8 cellular contexts compared by ENCODE assay signal in the genomic region with DNA sequence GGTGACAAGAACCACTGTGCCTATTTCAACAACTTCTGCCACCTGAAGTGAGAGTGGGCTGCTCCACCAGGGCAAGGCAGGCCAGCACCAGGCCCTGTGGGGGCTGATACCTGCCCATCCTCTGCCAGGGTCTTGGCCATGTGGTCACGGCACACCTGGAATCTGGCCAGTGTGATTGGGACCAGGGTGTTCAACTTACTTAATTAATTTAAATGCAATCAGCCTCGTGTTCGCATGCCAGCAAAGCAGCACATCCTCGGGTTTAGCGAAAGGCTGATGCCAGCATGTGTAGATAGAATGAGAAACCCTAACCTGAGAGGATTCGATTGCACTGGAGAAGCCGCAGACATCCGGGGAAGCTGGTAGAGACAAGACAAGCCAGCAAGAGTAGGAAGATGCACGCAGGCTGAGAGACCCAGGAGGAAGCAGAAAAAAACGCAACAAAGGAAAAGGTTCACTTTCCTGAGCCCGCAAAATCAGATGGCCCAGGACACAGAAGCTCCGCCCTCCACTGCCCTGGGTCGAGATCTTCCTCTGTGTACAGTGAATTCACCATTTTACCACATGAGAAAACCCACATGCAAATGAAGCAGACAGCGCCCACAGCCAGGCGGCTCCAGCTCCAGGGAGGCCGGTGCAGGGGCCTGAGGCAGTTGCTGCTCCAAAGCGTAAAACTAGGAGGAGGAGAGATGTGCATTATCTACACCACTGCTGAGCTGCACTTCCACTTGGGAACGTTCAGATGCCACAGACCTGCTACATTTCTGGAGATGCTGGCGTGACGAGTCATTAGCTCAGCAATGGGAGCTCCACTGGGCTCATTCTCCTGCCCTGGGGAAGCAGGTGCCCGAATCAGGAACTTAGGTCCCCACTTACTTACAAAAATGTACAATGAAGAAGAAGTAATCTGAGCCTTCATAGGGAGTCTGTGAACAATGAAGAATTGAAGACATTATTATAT.
DNase-seq lines count a peak whose midpoint lies in the region; ATAC-seq, FAIRE-seq and TF ChIP-seq lines count a peak whose summit lies in the region.

No MANE protein-coding gene starts in this region.

- POLR2A ChIA-PET in activated CD4-positive, alpha-beta memory T cell treated with anti-CD3 and anti-CD28 coated beads for 36 hours (lab: Charles Lee), result no interaction called here

- DNase-seq in activated CD4-positive, alpha-beta memory T cell treated with anti-CD3 and anti-CD28 coated beads for 36 hours, result peak; percentile 63
- DNase-seq in RCC 7860 (ENCODE audit: low spot score) (no peak), NCI-H146 treated with DMSO at 0.1 percent for 48 hours (lab: John Stamatoyannopoulos, UW; ENCODE audit: unreplicated experiment) (no peak), NCI-H146 (lab: John Stamatoyannopoulos, UW) (no peak), SHP77 treated with DMSO at 0.1 percent for 48 hours (lab: John Stamatoyannopoulos, UW) (no peak)

- intact Hi-C loops in activated CD4-positive, alpha-beta memory T cell treated with anti-CD3 and anti-CD28 coated beads for 36 hours (cut with micrococcal nuclease), result no loop called here

- no peak for FAIRE-seq in RCC 7860 (lab: Jason Lieb, UNC)

- H3K4me3 Mint-ChIP-seq in activated CD4-positive, alpha-beta memory T cell treated with anti-CD3 and anti-CD28 coated beads for 36 hours, result peak overlapping the region; percentile 38
- no peak overlapping the region for H3K4me3 Mint-ChIP-seq in nephron

- ATAC-seq in GM19438 (IDR thresholded peaks at IDR 0.05; ENCODE audit: low read depth, unreplicated experiment) (peak; percentile 98), HG03342 (IDR thresholded peaks at IDR 0.05; ENCODE audit: unreplicated experiment) (peak; percentile 97)

- H3K36me3 Mint-ChIP-seq in activated CD4-positive, alpha-beta memory T cell treated with anti-CD3 and anti-CD28 coated beads for 36 hours, result no peaks in the 10 kb centered on the region
- no peaks in the 10 kb centered on the region for H3K36me3 Mint-ChIP-seq in nephron (ENCODE audit: low read depth)

- no peak overlapping the region for H3K27ac Mint-ChIP-seq in activated CD4-positive, alpha-beta memory T cell treated with anti-CD3 and anti-CD28 coated beads for 36 hours
- H3K27ac Mint-ChIP-seq in nephron, result peak overlapping the region; percentile 25 to 45 (median 42)

- TF ChIP-seq CTCF in nephron (IDR thresholded peaks at IDR 0.05; ENCODE audit: unreplicated experiment in 3 of 3), result no peak

- H3K9me3 Mint-ChIP-seq in activated CD4-positive, alpha-beta memory T cell treated with anti-CD3 and anti-CD28 coated beads for 36 hours, result no peaks in the 10 kb centered on the region
- H3K9me3 Mint-ChIP-seq in nephron, result no peaks in the 10 kb centered on the region

- CTCF ChIA-PET in activated CD4-positive, alpha-beta memory T cell treated with anti-CD3 and anti-CD28 coated beads for 36 hours (lab: Charles Lee), result interaction anchor here (0.6 to 1.2 kb wide), 3 partner anchors 51 to 120 kb away, joined by 3 to 5 read pairs (median 3); no protein-coding TSS in a partner anchor

- H3K4me1 Mint-ChIP-seq in activated CD4-positive, alpha-beta memory T cell treated with anti-CD3 and anti-CD28 coated beads for 36 hours (ENCODE audit: low read depth), result peaks cover 14% of the 10 kb centered on the region
- peaks cover 14% of the 10 kb centered on the region for H3K4me1 Mint-ChIP-seq in nephron

- peaks cover 7% of the 10 kb centered on the region for H3K27me3 Mint-ChIP-seq in activated CD4-positive, alpha-beta memory T cell treated with anti-CD3 and anti-CD28 coated beads for 36 hours
- peaks cover 12% of the 10 kb centered on the region for H3K27me3 Mint-ChIP-seq in nephron (ENCODE audit: low read depth)
